ENCODE assay signal across 8 cellular contexts in the genomic region with DNA sequence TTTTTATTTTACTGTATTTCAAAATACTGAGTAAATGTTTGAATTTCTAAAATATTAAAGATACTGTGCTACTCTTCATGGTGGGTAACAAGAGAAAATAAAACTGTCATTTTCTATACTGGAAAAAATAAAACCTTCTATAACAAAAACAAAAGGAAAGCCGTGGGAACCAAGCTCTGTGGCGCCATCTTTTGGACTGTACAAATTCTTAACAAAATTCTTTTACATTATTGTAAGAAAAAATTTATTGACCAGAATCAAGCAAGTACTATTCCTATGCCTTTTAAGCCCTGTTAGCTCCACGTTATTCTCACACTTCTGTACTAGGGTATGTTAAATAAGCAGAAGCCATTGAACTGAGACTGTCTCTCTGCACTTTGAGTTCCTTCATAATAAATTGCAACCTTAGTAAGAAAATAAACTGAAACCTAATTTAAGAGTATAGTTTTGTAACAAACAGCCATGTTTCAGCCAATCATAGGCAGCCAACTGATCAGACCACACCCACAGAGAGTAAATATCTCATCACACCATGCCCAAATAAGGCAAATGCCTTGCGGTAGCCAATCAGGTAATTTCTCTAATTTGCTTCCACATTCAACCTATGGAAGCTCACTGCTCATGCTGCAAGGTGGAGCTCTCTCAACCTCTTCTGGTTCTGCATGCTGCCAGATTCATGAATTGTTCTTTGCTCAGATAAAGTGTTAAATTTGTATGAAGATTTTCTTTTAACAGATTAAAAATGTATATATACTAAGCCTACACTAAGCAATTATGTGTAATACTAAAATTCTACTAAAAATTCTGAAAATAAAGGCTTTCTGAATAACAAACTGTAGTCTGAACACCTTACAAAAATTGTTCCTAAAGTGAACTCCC. TPM values are rescaled to one million over a fixed set of nuclear protein-coding genes. Genes with fewer than 3 reads are reported as not detected.
DNase-seq lines count a peak whose midpoint lies in the region; ATAC-seq, FAIRE-seq and TF ChIP-seq lines count a peak whose summit lies in the region.

No MANE protein-coding gene starts in this region.

- no peaks in the 10 kb centered on the region for H3K9me1 ChIP-seq in keratinocyte (ENCODE audit: control insufficient read depth, extremely low read depth, insufficient read depth, low read length)

- no peaks in the 10 kb centered on the region for H3K79me2 ChIP-seq in keratinocyte (ENCODE audit: control insufficient read depth, insufficient read depth, low read length)

- WGBS in heart right ventricle, 2 donors, result 54 to 58% methylated on average over 4 of the region's 4 CpGs

- H2AFZ ChIP-seq in keratinocyte (ENCODE audit: control insufficient read depth, low read length), result no peak overlapping the region

- H3K9me3 ChIP-seq in heart right ventricle, result no peaks in the 10 kb centered on the region
- no peaks in the 10 kb centered on the region for H3K9me3 ChIP-seq in adipocyte (ENCODE audit: control insufficient read depth, low read length)
- no peaks in the 10 kb centered on the region for H3K9me3 ChIP-seq in keratinocyte (ENCODE audit: control insufficient read depth, low read depth, low read length)

- H3K27ac ChIP-seq in heart right ventricle (no peak overlapping the region), keratinocyte (ENCODE audit: control insufficient read depth, insufficient read depth, low read length) (no peak overlapping the region)

- no peaks in the 10 kb centered on the region for H3K4me1 ChIP-seq in heart right ventricle
- peaks cover 7% of the 10 kb centered on the region for H3K4me1 ChIP-seq in adipocyte (ENCODE audit: control insufficient read depth, insufficient read depth, low read length)
- peaks cover 18% of the 10 kb centered on the region for H3K4me1 ChIP-seq in keratinocyte (ENCODE audit: control insufficient read depth, extremely low read depth, insufficient read depth, low read length)

- H3K9ac ChIP-seq in adipocyte (ENCODE audit: low read length) (peak overlapping the region; percentile 8), keratinocyte (ENCODE audit: control insufficient read depth, extremely low read depth, insufficient read depth, low read length) (no peak overlapping the region)

- TF ChIP-seq CTCF in heart right ventricle (IDR thresholded peaks at IDR 0.05), result peak; percentile 16 to 73 (median 63)
- peak in 2 of 3 experiments; percentile 14 to 35 for TF ChIP-seq CTCF in keratinocyte (optimal IDR thresholded peaks at IDR 0.05 in 1 of 3, IDR thresholded peaks at IDR 0.05 in 1 of 3, conservative IDR thresholded peaks at IDR 0.05 in 1 of 3; ENCODE audit: extremely low read depth in 1 of 3, insufficient read depth in 2 of 3, low read length in 3 of 3)

- no peaks in the 10 kb centered on the region for H4K20me1 ChIP-seq in keratinocyte (ENCODE audit: control insufficient read depth, extremely low read depth, insufficient read depth, low read length)

- intact Hi-C loops in heart right ventricle (cut with DNase I) (loop anchor here (1.0 to 10.0 kb wide), 5 partner anchors 185 to 193 kb away; no protein-coding TSS in a partner anchor), left cardiac atrium (cut with DNase I) (loop anchor here (2.0 to 5.0 kb wide), 2 partner anchors 189 to 190 kb away; no protein-coding TSS in a partner anchor)

- no peak for ATAC-seq in heart right ventricle
- no peak for ATAC-seq in left cardiac atrium
- ATAC-seq in HG02798 (IDR thresholded peaks at IDR 0.05; ENCODE audit: poor library complexity, unreplicated experiment), result no peak

- H3K27me3 ChIP-seq in heart right ventricle, result no peaks in the 10 kb centered on the region
- no peaks in the 10 kb centered on the region for H3K27me3 ChIP-seq in adipocyte (replicated peaks; ENCODE audit: control insufficient read depth, insufficient read depth, low read length)
- no peaks in the 10 kb centered on the region for H3K27me3 ChIP-seq in keratinocyte (ENCODE audit: control insufficient read depth, extremely low read depth, insufficient read depth, low read length)

- FAIRE-seq in keratinocyte (lab: Jason Lieb, UNC), result no peak

- peaks cover 0 to 35% (median 0%) of the 10 kb centered on the region in 9 donors for H3K36me3 ChIP-seq in heart right ventricle
- H3K36me3 ChIP-seq in adipocyte (ENCODE audit: control insufficient read depth, insufficient read depth, low read length, severe bottlenecking), result peaks cover 28% of the 10 kb centered on the region
- peaks cover 0 to 1% of the 10 kb centered on the region in 2 experiments for H3K36me3 ChIP-seq in keratinocyte (ENCODE audit: control insufficient read depth in 2 of 2, extremely low read depth in 1 of 2, insufficient read depth in 2 of 2, low read length in 2 of 2)

- H3K4me2 ChIP-seq in keratinocyte (ENCODE audit: control insufficient read depth, extremely low read depth, insufficient read depth, low read depth, low read length), result no peak overlapping the region

- dilution Hi-C loops in keratinocyte (cut with MboI; ENCODE audit: extremely low pct_ligation_motif_present, low sequenced_read_pairs), result no loop called here

- H3K4me3 ChIP-seq in heart right ventricle (no peak overlapping the region), adipocyte (ENCODE audit: low read length) (no peak overlapping the region), keratinocyte (ENCODE audit: control insufficient read depth in 2 of 3, extremely low read depth in 1 of 3, insufficient read depth in 2 of 3, low read depth in 1 of 3, low read length in 3 of 3) (no peak overlapping the region)

- DNase-seq in heart right ventricle, result no peak
- DNase-seq in left cardiac atrium, result no peak
- DNase-seq in MV-4-11 (lab: John Stamatoyannopoulos, UW), result peak; percentile 22
- DNase-seq in adipocyte (ENCODE audit: low read depth), result peak; percentile 74
- no peak for DNase-seq in keratinocyte (ENCODE audit: low read depth, low spot score)
- no peak for DNase-seq in HK-2 (ENCODE audit: unreplicated experiment)
- no peak for DNase-seq in NCI-H1436 treated with DMSO at 0.1 percent for 48 hours (lab: John Stamatoyannopoulos, UW)

RNA-seq across cellular contexts. Expression of gene HIBCH, which starts 42.2 kb away (rescaled TPM):
- total RNA-seq in heart right ventricle, result 10 to 100 TPM; 16.9 to 38.4 (median 26.8) TPM
- 10 to 100 TPM in 1 of 2 donors, 1 to 10 TPM in 1; 7.7 to 12.0 TPM for polyA plus RNA-seq in heart right ventricle
- 10 to 100 TPM; 24.7 to 28.0 TPM for total RNA-seq in left cardiac atrium
- polyA plus RNA-seq in keratinocyte, result 9.5 to 19.4 TPM (median 10.6 TPM) in 3 replicates
- 22.6 TPM for polyA plus RNA-seq in keratinocyte (2011; ENCODE audit: low read depth)
- 7.4 and 12.0 TPM in 2 replicates for polyA plus RNA-seq in keratinocyte (2011; cell fraction: cytosol; rRNA removed)
- polyA plus RNA-seq in keratinocyte (2011; cell fraction: nucleus; rRNA removed), result 11.4 and 14.1 TPM in 2 replicates
- 8.1 and 13.0 TPM in 2 replicates for polyA plus RNA-seq in keratinocyte (2012; ENCODE audit: low replicate concordance)
- 0.43 to 14.3 TPM (median 5.0 TPM) in 3 replicates for polyA minus RNA-seq in keratinocyte
- polyA minus RNA-seq in keratinocyte (2011; cell fraction: cytosol; rRNA and poly(A)+ RNA removed), result 6.7 TPM
- 11.9 and 21.2 TPM in 2 replicates for polyA minus RNA-seq in keratinocyte (2011; cell fraction: nucleus; rRNA and poly(A)+ RNA removed)

Comparison
In these comparisons a context has a peak if more than half of its experiments do, and no peak if none do; other contexts are left out.
1. DNase-seq: peak in MV-4-11 (single experiment) and adipocyte (single experiment); none in heart right ventricle (0 of 2), left cardiac atrium (single experiment), keratinocyte (single experiment), HK-2 (single experiment) and NCI-H1436 treated with DMSO at 0.1 percent for 48 hours (single experiment).